8 cellular contexts compared by ENCODE assay signal in genomic region chr11:57425565-57426438, GRCh38. TPM values are rescaled to one million over a fixed set of nuclear protein-coding genes. Genes with fewer than 3 reads are reported as not detected.
A peak's percentile ranks its signal among the peaks of the same experiment; 100 is the strongest.
DNase-seq lines count a peak whose midpoint lies in the region; ATAC-seq and TF ChIP-seq lines count a peak whose summit lies in the region.

No MANE protein-coding gene starts in this region.

- peak overlapping the region; percentile 45 to 91 (median 82) for H3K27ac Mint-ChIP-seq in immature natural killer cell
- H3K27ac Mint-ChIP-seq in stimulated activated naive B cell treated with anti-CD40 and anti-IgM and Interleukin-4, amounts not matched to agents 10 μg/mL and 1 μg/mL and 100 μg/mL, for 72 hours = peak overlapping the region; percentile 97

- peak overlapping the region; percentile 49 to 80 for H3K4me3 ChIP-seq in ascending aorta

- peak overlapping the region; percentile 81 to 94 (median 85) for H3K4me3 Mint-ChIP-seq in immature natural killer cell
- peak overlapping the region; percentile 87 to 92 for H3K4me3 Mint-ChIP-seq in stimulated activated naive B cell treated with anti-CD40 and anti-IgM and Interleukin-4, amounts not matched to agents 10 μg/mL and 1 μg/mL and 100 μg/mL, for 72 hours

- H3K4me1 Mint-ChIP-seq in immature natural killer cell = peaks cover 64 to 73% of the 10 kb centered on the region in 2 donors
- peaks cover 35 to 56% of the 10 kb centered on the region in 2 donors for H3K4me1 Mint-ChIP-seq in stimulated activated naive B cell treated with anti-CD40 and anti-IgM and Interleukin-4, amounts not matched to agents 10 μg/mL and 1 μg/mL and 100 μg/mL, for 72 hours

- intact Hi-C loops in ascending aorta (cut with DNase I) = loop anchor here (2.0 to 5.0 kb wide), 6 partner anchors 31 to 1716 kb away; partner anchors contain the start of genes FAM111A, SERPING1, TNKS1BP1 and ZDHHC5

- peak; percentile 25 for DNase-seq in NCI-H82 (lab: John Stamatoyannopoulos, UW)
- no peak for DNase-seq in NCI-H82 treated with DMSO at 0.1 percent for 48 hours (lab: John Stamatoyannopoulos, UW; ENCODE audit: unreplicated experiment)
- peak in 1 of 2 donors; percentile 83 for DNase-seq in ascending aorta (ENCODE audit: low spot score in 2 of 2)
- DNase-seq in immature natural killer cell = no peak
- no peak for DNase-seq in stimulated activated naive B cell treated with anti-CD40 and anti-IgM and Interleukin-4, amounts not matched to agents 10 μg/mL and 1 μg/mL and 100 μg/mL, for 72 hours
- no peak for DNase-seq in HT-29 (ENCODE audit: low spot score)
- no peak for DNase-seq in iPS-NIHi11 (ENCODE audit: low spot score)
- DNase-seq in stimulated activated naive CD4-positive, alpha-beta T cell treated with Interleukin-2 at 50 U/mL for 16 hours (lab: John Stamatoyannopoulos, UW) = no peak

- H3K27ac ChIP-seq in ascending aorta = peak overlapping the region; percentile 97 to 98

- peaks cover 23 to 43% of the 10 kb centered on the region in 2 donors for H3K4me1 ChIP-seq in ascending aorta

- peaks cover 0 to 2% (median 0%) of the 10 kb centered on the region in 6 donors for H3K9me3 Mint-ChIP-seq in immature natural killer cell
- H3K9me3 Mint-ChIP-seq in stimulated activated naive B cell treated with anti-CD40 and anti-IgM and Interleukin-4, amounts not matched to agents 10 μg/mL and 1 μg/mL and 100 μg/mL, for 72 hours = no peaks in the 10 kb centered on the region

- H3K36me3 ChIP-seq in ascending aorta = peaks cover 0 to 23% of the 10 kb centered on the region in 2 donors

- no peaks in the 10 kb centered on the region for H3K9me3 ChIP-seq in ascending aorta

- H3K27me3 ChIP-seq in ascending aorta = no peaks in the 10 kb centered on the region

- peaks cover 0 to 3% (median 0%) of the 10 kb centered on the region in 3 donors for H3K36me3 Mint-ChIP-seq in immature natural killer cell
- H3K36me3 Mint-ChIP-seq in stimulated activated naive B cell treated with anti-CD40 and anti-IgM and Interleukin-4, amounts not matched to agents 10 μg/mL and 1 μg/mL and 100 μg/mL, for 72 hours = peaks cover 32 to 56% of the 10 kb centered on the region in 2 donors

- H3K27me3 Mint-ChIP-seq in immature natural killer cell (ENCODE audit: low read depth in 3 of 3) = peaks cover 2 to 10% (median 7%) of the 10 kb centered on the region in 3 donors
- no peaks in the 10 kb centered on the region for H3K27me3 Mint-ChIP-seq in stimulated activated naive B cell treated with anti-CD40 and anti-IgM and Interleukin-4, amounts not matched to agents 10 μg/mL and 1 μg/mL and 100 μg/mL, for 72 hours

- ATAC-seq in stimulated activated naive B cell treated with anti-CD40 and anti-IgM and Interleukin-4, amounts not matched to agents 10 μg/mL and 1 μg/mL and 100 μg/mL, for 72 hours (replicated peaks) = no peak

- TF ChIP-seq CTCF in ascending aorta (IDR thresholded peaks at IDR 0.05) = no peak

RNA-seq across cellular contexts. Expression of gene SLC43A3, which starts 1.1 kb away (rescaled TPM):
- total RNA-seq in ascending aorta = 211 TPM
- 10 to 100 TPM; 11.4 to 17.1 (median 12.4) TPM for polyA plus RNA-seq in immature natural killer cell
- not detected in 2 replicates for total RNA-seq in HT-29 (2014; rRNA removed; shearing (Covaris generic))

RNA-seq across cellular contexts. Expression of gene RTN4RL2, which starts 34.5 kb away (rescaled TPM):
- total RNA-seq in ascending aorta = 0.64 TPM
- under 1 TPM; 0.38 to 0.71 (median 0.68) TPM for polyA plus RNA-seq in immature natural killer cell
- total RNA-seq in HT-29 (2014; rRNA removed; shearing (Covaris generic)) = 0.79 and 1.1 TPM in 2 replicates

RNA-seq across cellular contexts. Expression of gene PRG2, which starts 35.4 kb away (rescaled TPM):
- not detected for total RNA-seq in ascending aorta
- under 1 TPM in 1 of 3 donors, not detected in 2; 0.19 TPM for polyA plus RNA-seq in immature natural killer cell
- not detected in 2 replicates for total RNA-seq in HT-29 (2014; rRNA removed; shearing (Covaris generic))

RNA-seq across cellular contexts. Expression of gene PRG3, which starts 44.9 kb away (rescaled TPM):
- not detected for total RNA-seq in ascending aorta
- not detected for polyA plus RNA-seq in immature natural killer cell
- total RNA-seq in HT-29 (2014; rRNA removed; shearing (Covaris generic)) = not detected in 2 replicates

Comparison
In these comparisons a context has a peak if more than half of its experiments do, and no peak if none do; other contexts are left out.
1. RNA of gene SLC43A3, which starts 1.1 kb away (total RNA-seq): 211 TPM in ascending aorta (single experiment); not detected in HT-29; every median in the first group is over 100 times any median in the second.